Comparison of ENCODE assay signal across 15 cellular contexts in genomic region chr9:96047741-96048115, GRCh38.
DNase-seq lines count a peak whose midpoint lies in the region; ATAC-seq and TF ChIP-seq lines count a peak whose summit lies in the region.
"Had no signal": no experiment of that assay in that cellular context is flagged by ENCODE, and none has a peak within 500 bp of the region (broad histone marks: within the 10 kb centered on the region; RNA-seq: fewer than 3 reads in every experiment).

No MANE protein-coding gene starts in this region.

- peak overlapping the region; percentile 94 for H3K4me2 ChIP-seq in BLaER1

- H4K20me1 ChIP-seq in BLaER1: no peaks in the 10 kb centered on the region

- peaks cover 18% of the 10 kb centered on the region for H3K9me3 ChIP-seq in BLaER1
- H3K9me3 ChIP-seq in iPS-20b (ENCODE audit: insufficient read depth, low read depth, low read length): no peaks in the 10 kb centered on the region
- H3K9me3 ChIP-seq: adrenal gland had no signal

- H3K4me3 ChIP-seq in BLaER1: 0 out of 2 replicates have a peak overlapping the region, but pooled peaks have one; percentile 53
- peak overlapping the region; percentile 8; the same call in 1 of the 2 replicates for H3K4me3 ChIP-seq in iPS-20b (ENCODE audit: low read length)
- H3K4me3 ChIP-seq: adrenal gland, GM23248 had no signal

- peak overlapping the region; percentile 90 for H3K27ac ChIP-seq in BLaER1
- H3K27ac ChIP-seq in iPS-20b (ENCODE audit: low read length): no peak overlapping the region
- H3K27ac ChIP-seq: GM23248 had no signal

- H3K4me1 ChIP-seq in BLaER1: peaks cover 44% of the 10 kb centered on the region
- H3K4me1 ChIP-seq in iPS-20b (ENCODE audit: insufficient read depth, low read length): peaks cover 16% of the 10 kb centered on the region; the same call in 1 of the 2 replicates
- H3K4me1 ChIP-seq: adrenal gland had no signal

- no peaks in the 10 kb centered on the region for H3K36me3 Mint-ChIP-seq in WTC11
- H3K36me3 Mint-ChIP-seq: T-cell had no signal

- DNase-seq in WTC11 (ENCODE audit: low spot score) (no peak), posterior vena cava (ENCODE audit: low spot score) (peak; percentile 65), middle frontal gyrus (ENCODE audit: extremely low spot score, low spot score) (no peak), epidermal melanocyte (ENCODE audit: insufficient read length, low spot score) (no peak), LoVo (ENCODE audit: low spot score) (no peak)
- no peak for DNase-seq in stimulated activated CD4-positive, alpha-beta T cell treated with anti-CD3 and anti-CD28 coated beads, Interleukin-4, amount 100 ng/mL, for 4 hours
- DNase-seq: activated CD4-positive, alpha-beta T cell treated with anti-CD3 and anti-CD28 coated beads, Interleukin-2, amount 50 U/mL, for 4 hours; adrenal gland; DND-41; effector CD4-positive, alpha-beta T cell; GM23248; occipital lobe had no signal

- H3K36me3 ChIP-seq in BLaER1 (no peaks in the 10 kb centered on the region), iPS-20b (ENCODE audit: insufficient read depth, low read depth, low read length) (no peaks in the 10 kb centered on the region)
- H3K36me3 ChIP-seq: adrenal gland had no signal

- H3K27me3 ChIP-seq in BLaER1: no peaks in the 10 kb centered on the region
- H3K27me3 ChIP-seq in iPS-20b (ENCODE audit: insufficient read depth, low read length): peaks cover 18% of the 10 kb centered on the region
- H3K27me3 ChIP-seq: adrenal gland had no signal

- H3K4me3 Mint-ChIP-seq in WTC11: no peak overlapping the region

- peak; percentile 17 for ATAC-seq in WTC11

- peaks cover 8% of the 10 kb centered on the region for H3K9me3 Mint-ChIP-seq in WTC11
- H3K9me3 Mint-ChIP-seq: T-cell had no signal

- no peak for TF ChIP-seq CTCF in WTC11 (IDR thresholded peaks at IDR 0.05)

- 0 out of 2 replicates have a peak, but pooled peaks cover 6% of the 10 kb centered on the region for H3K27me3 Mint-ChIP-seq in WTC11 (ENCODE audit: low read depth)

- peaks cover 32% of the 10 kb centered on the region for H3K4me1 Mint-ChIP-seq in WTC11

- H3K9ac ChIP-seq in BLaER1: peak overlapping the region; percentile 71; the same call in 1 of the 2 replicates
- H3K9ac ChIP-seq in iPS-20b (ENCODE audit: low read depth, low read length): peak overlapping the region; percentile 7; the same call in 1 of the 2 replicates
- H3K9ac ChIP-seq: GM23248 had no signal

- POLR2A ChIA-PET in WTC11 (lab: Charles Lee): no interaction called here

- no peak overlapping the region for H3K27ac Mint-ChIP-seq in WTC11
- H3K27ac Mint-ChIP-seq: T-cell had no signal

- intact Hi-C loops in posterior vena cava (cut with DNase I): no loop called here

- CTCF ChIA-PET in WTC11 (lab: Charles Lee): interaction anchor here (1.8 kb wide), 1 partner anchor 22 kb away, joined by 13 read pairs; no protein-coding TSS in a partner anchor

TF ChIP-seq in WTC11, 78 proteins besides CTCF, POLR2A, EP300 and RAD21:
- TF ChIP-seq IRF2 (CRISPR knock-in tag; IDR thresholded peaks at IDR 0.05; ENCODE audit: borderline replicate concordance, low read depth) (no peak), NR3C1 (CRISPR knock-in tag; conservative IDR thresholded peaks at IDR 0.05; ENCODE audit: low read depth) (no peak), OVOL2 (CRISPR knock-in tag; IDR thresholded peaks at IDR 0.05; ENCODE audit: borderline replicate concordance) (no peak), GRHL2 (CRISPR knock-in tag; IDR thresholded peaks at IDR 0.05; ENCODE audit: insufficient replicate concordance, severe bottlenecking) (no peak), ZNF219 (CRISPR knock-in tag; IDR thresholded peaks at IDR 0.05; ENCODE audit: borderline replicate concordance) (no peak), JUN (CRISPR knock-in tag; IDR thresholded peaks at IDR 0.05) (no peak)
- TF ChIP-seq, protein P1, sequence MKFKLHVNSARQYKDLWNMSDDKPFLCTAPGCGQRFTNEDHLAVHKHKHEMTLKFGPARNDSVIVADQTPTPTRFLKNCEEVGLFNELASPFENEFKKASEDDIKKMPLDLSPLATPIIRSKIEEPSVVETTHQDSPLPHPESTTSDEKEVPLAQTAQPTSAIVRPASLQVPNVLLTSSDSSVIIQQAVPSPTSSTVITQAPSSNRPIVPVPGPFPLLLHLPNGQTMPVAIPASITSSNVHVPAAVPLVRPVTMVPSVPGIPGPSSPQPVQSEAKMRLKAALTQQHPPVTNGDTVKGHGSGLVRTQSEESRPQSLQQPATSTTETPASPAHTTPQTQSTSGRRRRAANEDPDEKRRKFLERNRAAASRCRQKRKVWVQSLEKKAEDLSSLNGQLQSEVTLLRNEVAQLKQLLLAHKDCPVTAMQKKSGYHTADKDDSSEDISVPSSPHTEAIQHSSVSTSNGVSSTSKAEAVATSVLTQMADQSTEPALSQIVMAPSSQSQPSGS (CRISPR knock-in tag; IDR thresholded peaks at IDR 0.05; ENCODE audit: borderline replicate concordance, low read depth): no peak
